1 cellular context compared by ENCODE assay signal in genomic region chr2:180999274-180999964, GRCh38.
TF ChIP-seq lines count a peak whose summit lies in the region.

No MANE protein-coding gene starts in this region.

TF ChIP-seq in K562, 482 proteins besides CTCF, POLR2A, EP300 and RAD21 (continued from another document):
- no peak for TF ChIP-seq RREB1 (CRISPR knock-in tag; IDR thresholded peaks at IDR 0.05)
- TF ChIP-seq RFX7 (CRISPR knock-in tag; IDR thresholded peaks at IDR 0.05) = no peak
- no peak for TF ChIP-seq RBM25 (IDR thresholded peaks at IDR 0.05; ENCODE audit: low read depth, low read length, severe bottlenecking)
- no peak for TF ChIP-seq ZZZ3 (IDR thresholded peaks at IDR 0.05)
- TF ChIP-seq ZFPM2 (CRISPR knock-in tag; IDR thresholded peaks at IDR 0.05) = no peak
- TF ChIP-seq CBX2 (IDR thresholded peaks at IDR 0.05; ENCODE audit: insufficient read depth, low read length, poor library complexity, severe bottlenecking) = no peak
- no peak for TF ChIP-seq RBM17 (IDR thresholded peaks at IDR 0.05; ENCODE audit: borderline replicate concordance, low read depth, low read length)
- no peak for TF ChIP-seq ESRRA (IDR thresholded peaks at IDR 0.05; ENCODE audit: borderline replicate concordance, low read depth)
- TF ChIP-seq KDM1A (IDR thresholded peaks at IDR 0.05) = no peak
- no peak for TF ChIP-seq RCOR1 (IDR thresholded peaks at IDR 0.05; ENCODE audit: borderline replicate concordance in 1 of 2, low read depth in 2 of 2, low read length in 2 of 2)
- no peak for TF ChIP-seq BDP1 (IDR thresholded peaks at IDR 0.05; ENCODE audit: insufficient read depth, insufficient read length)
- no peak for TF ChIP-seq SMARCB1 (IDR thresholded peaks at IDR 0.05; ENCODE audit: insufficient read length, low read depth)
- TF ChIP-seq, protein P1, sequence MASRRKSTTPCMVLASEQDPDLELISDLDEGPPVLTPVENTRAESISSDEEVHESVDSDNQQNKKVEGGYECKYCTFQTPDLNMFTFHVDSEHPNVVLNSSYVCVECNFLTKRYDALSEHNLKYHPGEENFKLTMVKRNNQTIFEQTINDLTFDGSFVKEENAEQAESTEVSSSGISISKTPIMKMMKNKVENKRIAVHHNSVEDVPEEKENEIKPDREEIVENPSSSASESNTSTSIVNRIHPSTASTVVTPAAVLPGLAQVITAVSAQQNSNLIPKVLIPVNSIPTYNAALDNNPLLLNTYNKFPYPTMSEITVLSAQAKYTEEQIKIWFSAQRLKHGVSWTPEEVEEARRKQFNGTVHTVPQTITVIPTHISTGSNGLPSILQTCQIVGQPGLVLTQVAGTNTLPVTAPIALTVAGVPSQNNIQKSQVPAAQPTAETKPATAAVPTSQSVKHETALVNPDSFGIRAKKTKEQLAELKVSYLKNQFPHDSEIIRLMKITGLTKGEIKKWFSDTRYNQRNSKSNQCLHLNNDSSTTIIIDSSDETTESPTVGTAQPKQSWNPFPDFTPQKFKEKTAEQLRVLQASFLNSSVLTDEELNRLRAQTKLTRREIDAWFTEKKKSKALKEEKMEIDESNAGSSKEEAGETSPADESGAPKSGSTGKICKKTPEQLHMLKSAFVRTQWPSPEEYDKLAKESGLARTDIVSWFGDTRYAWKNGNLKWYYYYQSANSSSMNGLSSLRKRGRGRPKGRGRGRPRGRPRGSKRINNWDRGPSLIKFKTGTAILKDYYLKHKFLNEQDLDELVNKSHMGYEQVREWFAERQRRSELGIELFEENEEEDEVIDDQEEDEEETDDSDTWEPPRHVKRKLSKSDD (conservative IDR thresholded peaks at IDR 0.05; ENCODE audit: low read length) = no peak
- 0 out of 2 replicates have a peak, but pooled peaks have one; percentile 14 for TF ChIP-seq ARID1B (IDR thresholded peaks at IDR 0.05)
- TF ChIP-seq TFAM (CRISPR knock-in tag; conservative IDR thresholded peaks at IDR 0.05) = no peak
- TF ChIP-seq NCOA1 (IDR thresholded peaks at IDR 0.05; ENCODE audit: low read depth) = no peak
- no peak for TF ChIP-seq FOXP1 (CRISPR knock-in tag; IDR thresholded peaks at IDR 0.05)
- TF ChIP-seq, protein P2, sequence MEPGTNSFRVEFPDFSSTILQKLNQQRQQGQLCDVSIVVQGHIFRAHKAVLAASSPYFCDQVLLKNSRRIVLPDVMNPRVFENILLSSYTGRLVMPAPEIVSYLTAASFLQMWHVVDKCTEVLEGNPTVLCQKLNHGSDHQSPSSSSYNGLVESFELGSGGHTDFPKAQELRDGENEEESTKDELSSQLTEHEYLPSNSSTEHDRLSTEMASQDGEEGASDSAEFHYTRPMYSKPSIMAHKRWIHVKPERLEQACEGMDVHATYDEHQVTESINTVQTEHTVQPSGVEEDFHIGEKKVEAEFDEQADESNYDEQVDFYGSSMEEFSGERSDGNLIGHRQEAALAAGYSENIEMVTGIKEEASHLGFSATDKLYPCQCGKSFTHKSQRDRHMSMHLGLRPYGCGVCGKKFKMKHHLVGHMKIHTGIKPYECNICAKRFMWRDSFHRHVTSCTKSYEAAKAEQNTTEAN (CRISPR knock-in tag; IDR thresholded peaks at IDR 0.05) = no peak
- TF ChIP-seq JUND (IDR thresholded peaks at IDR 0.05; ENCODE audit: borderline replicate concordance, low read depth, low read length) = no peak
- TF ChIP-seq JUND (tag; IDR thresholded peaks at IDR 0.05; ENCODE audit: borderline replicate concordance, low read depth, low read length) = no peak
- TF ChIP-seq U2AF1 (optimal IDR thresholded peaks at IDR 0.05; ENCODE audit: low read depth, low read length) = no peak
- TF ChIP-seq MITF (IDR thresholded peaks at IDR 0.05) = no peak
- TF ChIP-seq ZBTB1 (CRISPR knock-in tag; IDR thresholded peaks at IDR 0.05; ENCODE audit: borderline replicate concordance, low read depth) = no peak
- TF ChIP-seq ATF3 (IDR thresholded peaks at IDR 0.05) = peak; percentile 28; the same call in 1 of the 2 replicates
- no peak for TF ChIP-seq ATF3 (CRISPR knock-in tag; conservative IDR thresholded peaks at IDR 0.05)
